Comparison of ENCODE assay signal across 8 cellular contexts in the genomic region with DNA sequence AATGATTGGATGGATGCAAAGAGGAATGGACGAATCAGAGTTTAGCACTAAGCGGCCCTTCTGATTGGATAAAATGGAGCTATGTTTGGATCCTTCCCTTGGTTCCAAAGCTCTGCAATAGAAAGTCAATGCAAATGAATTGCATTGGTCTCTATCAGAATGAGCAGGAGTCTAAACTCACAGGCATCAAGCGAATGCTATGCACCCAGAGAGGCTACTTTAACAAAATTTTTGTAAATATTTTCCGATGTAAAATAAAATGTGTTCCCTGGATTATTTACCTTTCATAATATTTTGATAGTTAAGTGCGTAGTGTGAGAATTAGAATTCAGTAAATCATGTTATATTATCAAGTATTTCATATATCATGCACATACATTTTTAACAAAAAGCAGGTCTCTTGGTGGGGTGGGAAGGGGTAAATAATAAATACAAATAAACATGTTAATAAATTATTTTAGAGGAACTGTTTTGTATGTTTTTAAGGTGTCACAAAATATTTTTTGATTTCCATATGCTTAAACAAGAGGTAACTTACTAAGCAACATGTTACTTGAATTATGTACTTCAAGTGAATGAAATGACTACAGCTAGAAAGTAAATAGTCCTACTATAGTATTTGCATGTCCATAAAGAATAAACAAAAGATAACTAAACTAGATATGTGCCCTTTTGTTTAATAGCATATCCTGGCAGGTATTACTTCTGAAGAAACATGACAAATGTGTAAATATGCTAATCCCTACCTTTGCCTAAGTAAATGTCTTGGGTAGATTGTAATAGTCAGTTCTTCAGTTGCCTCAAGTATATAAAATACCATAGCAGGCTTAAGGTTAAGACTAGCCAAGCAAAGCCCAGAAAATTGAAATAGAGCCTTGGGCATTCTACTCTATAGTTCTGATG. TPM values are rescaled to one million over a fixed set of nuclear protein-coding genes. Genes with fewer than 3 reads are reported as not detected.
A peak's percentile ranks its signal among the peaks of the same experiment; 100 is the strongest.
DNase-seq lines count a peak whose midpoint lies in the region; ATAC-seq and TF ChIP-seq lines count a peak whose summit lies in the region.

No MANE protein-coding gene starts in this region.

- no peak overlapping the region for H2AFZ ChIP-seq in smooth muscle cell (ENCODE audit: low read depth)

- ATAC-seq in left cardiac atrium (no peak), HG02852 (IDR thresholded peaks at IDR 0.05; ENCODE audit: unreplicated experiment) (no peak)

- H3K27ac ChIP-seq in WERI-Rb-1 (peak overlapping the region; percentile 18), smooth muscle cell (ENCODE audit: low read depth) (no peak overlapping the region)

- H3K4me1 Mint-ChIP-seq in IgD-negative memory B cell = peaks cover 37 to 46% (median 40%) of the 10 kb centered on the region in 3 donors

- H3K27ac Mint-ChIP-seq in IgD-negative memory B cell = peak overlapping the region; percentile 90 to 100 (median 100)

- intact Hi-C loops in left cardiac atrium (cut with DNase I) = loop anchor here in 1 of 2 donors (10.0 kb wide), 1 partner anchor 65 kb away; a partner anchor contains a TSS

- H3K27me3 ChIP-seq in WERI-Rb-1 (ENCODE audit: insufficient read depth, low read depth, severe bottlenecking) (no peaks in the 10 kb centered on the region), smooth muscle cell (ENCODE audit: low read depth) (no peaks in the 10 kb centered on the region)

- H3K27me3 Mint-ChIP-seq in IgD-negative memory B cell = peaks cover 1% of the 10 kb centered on the region

- H3K9ac ChIP-seq in smooth muscle cell (ENCODE audit: low read depth) = no peak overlapping the region

- peaks cover 43% of the 10 kb centered on the region for H4K20me1 ChIP-seq in smooth muscle cell (ENCODE audit: low read depth)

- peaks cover 45% of the 10 kb centered on the region for H3K36me3 ChIP-seq in WERI-Rb-1
- no peaks in the 10 kb centered on the region for H3K36me3 ChIP-seq in smooth muscle cell (ENCODE audit: low read depth)

- peak overlapping the region; percentile 74 for H3K4me2 ChIP-seq in smooth muscle cell

- no peak for TF ChIP-seq CTCF in WERI-Rb-1 (IDR thresholded peaks at IDR 0.05; ENCODE audit: low read depth, low read length)
- no peak for TF ChIP-seq CTCF in fibroblast of pulmonary artery (IDR thresholded peaks at IDR 0.05; ENCODE audit: low read length, missing control alignments)
- TF ChIP-seq CTCF in smooth muscle cell (IDR thresholded peaks at IDR 0.05; ENCODE audit: borderline replicate concordance, insufficient read depth, poor library complexity, severe bottlenecking) = no peak

- peaks cover 7% of the 10 kb centered on the region for H3K36me3 Mint-ChIP-seq in IgD-negative memory B cell

- peaks cover 23% of the 10 kb centered on the region for H3K79me2 ChIP-seq in smooth muscle cell (ENCODE audit: low read depth)

- peaks cover 33% of the 10 kb centered on the region for H3F3A ChIP-seq in smooth muscle cell (ENCODE audit: low read depth)

- H3K4me1 ChIP-seq in smooth muscle cell (ENCODE audit: low read depth) = peaks cover 25% of the 10 kb centered on the region

- 23% methylated on average over 5 of the region's 5 CpGs for WGBS in smooth muscle cell (ENCODE audit: low lambda C conversion rate)

- DNase-seq in WERI-Rb-1 = no peak
- no peak for DNase-seq in fibroblast of pulmonary artery (ENCODE audit: low read depth)
- DNase-seq in smooth muscle cell (lab: John Stamatoyannopoulos, UW; ENCODE audit: unreplicated experiment) = no peak
- no peak for DNase-seq in NCI-H446 (lab: John Stamatoyannopoulos, UW)
- no peak for DNase-seq in left cardiac atrium
- DNase-seq in NCI-H1694 treated with DMSO at 0.1 percent for 48 hours (lab: John Stamatoyannopoulos, UW) = no peak

- peaks cover 0 to 4% (median 3%) of the 10 kb centered on the region in 3 donors for H3K9me3 Mint-ChIP-seq in IgD-negative memory B cell

- H3K4me3 Mint-ChIP-seq in IgD-negative memory B cell = peak overlapping the region; percentile 88 to 99 (median 98)

- H3K4me3 ChIP-seq in WERI-Rb-1 (ENCODE audit: low read depth, low read length) (no peak overlapping the region; the same call in 1 of the 2 replicates), fibroblast of pulmonary artery (replicated peaks; ENCODE audit: low read depth, low read length) (peak overlapping the region; percentile 23), smooth muscle cell (peak overlapping the region; percentile 33)

- H3K9me3 ChIP-seq in WERI-Rb-1 (ENCODE audit: severe bottlenecking) (no peaks in the 10 kb centered on the region), smooth muscle cell (replicated peaks; ENCODE audit: low read depth) (no peaks in the 10 kb centered on the region)

RNA-seq across cellular contexts. Expression of a gene that starts 4.4 kb away (rescaled TPM):
- 28.6 TPM for polyA plus RNA-seq in IgD-negative memory B cell
- total RNA-seq in smooth muscle cell = 25.4 and 39.5 TPM in 2 replicates
- 26.8 and 31.5 TPM in 2 replicates for polyA plus RNA-seq in smooth muscle cell
- total RNA-seq in left cardiac atrium = 10 to 100 TPM; 15.8 to 17.8 TPM

RNA-seq across cellular contexts. Expression of a gene that starts 15.2 kb away (rescaled TPM):
- polyA plus RNA-seq in IgD-negative memory B cell (18.6 TPM), smooth muscle cell (88.8 and 108 TPM in 2 replicates)
- total RNA-seq in smooth muscle cell (31.1 and 32.7 TPM in 2 replicates), left cardiac atrium (10 to 100 TPM; 22.0 to 22.9 TPM)

RNA-seq across cellular contexts. Expression of a gene that starts 59.0 kb away (rescaled TPM):
- polyA plus RNA-seq in IgD-negative memory B cell (0.48 TPM), smooth muscle cell (47.2 and 233 TPM in 2 replicates)
- total RNA-seq in smooth muscle cell (66.0 and 83.8 TPM in 2 replicates), left cardiac atrium (10 to 100 TPM; 18.9 to 26.9 TPM)
